In the genomic region with DNA sequence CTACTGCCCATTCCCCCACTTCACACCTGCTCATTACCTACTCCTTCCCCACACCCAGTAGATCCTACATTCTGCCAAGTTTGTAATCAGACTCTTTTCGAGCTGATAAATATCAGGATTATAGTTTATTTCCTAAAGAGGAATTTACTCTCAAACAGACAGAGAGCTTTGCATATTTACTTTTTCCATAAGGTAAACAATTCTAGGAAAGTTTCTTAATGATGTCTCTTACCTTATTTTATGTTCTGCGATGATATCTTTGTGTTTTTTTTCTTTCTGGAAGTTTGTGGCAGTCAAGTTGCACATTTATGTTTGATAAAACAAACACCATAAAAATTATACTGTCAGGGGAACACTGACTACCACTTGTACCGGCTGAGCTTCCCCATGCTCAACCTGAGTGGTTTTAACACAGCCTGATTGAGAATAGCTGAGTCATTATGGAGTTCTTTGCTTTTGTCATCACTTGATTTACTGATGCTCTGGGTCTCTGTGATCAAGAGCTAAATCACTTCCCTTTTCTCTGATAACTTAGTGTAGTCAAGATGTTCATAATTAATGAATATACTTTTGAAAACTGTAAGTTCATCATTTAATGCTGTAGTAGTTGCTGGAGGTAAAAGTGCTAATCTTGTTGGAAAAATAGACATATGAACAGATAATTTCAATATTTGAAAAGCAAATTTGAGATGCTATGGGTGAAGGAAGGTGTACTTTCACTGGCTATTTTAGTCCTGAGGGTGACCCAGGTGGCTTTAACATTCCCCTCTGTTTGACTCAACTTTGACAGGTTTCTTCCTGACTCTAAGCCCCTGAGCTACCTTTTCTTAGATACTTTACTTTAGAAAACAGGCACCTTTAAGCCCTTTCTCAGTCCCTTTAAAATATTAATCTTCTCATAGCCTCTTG, we compare ENCODE assay signal across 1 cellular context.
TF ChIP-seq lines count a peak whose summit lies in the region.

No MANE protein-coding gene starts in this region.

TF ChIP-seq in K562, 482 proteins besides CTCF, POLR2A, EP300 and RAD21 (continued from another document):
- TF ChIP-seq, protein P1, sequence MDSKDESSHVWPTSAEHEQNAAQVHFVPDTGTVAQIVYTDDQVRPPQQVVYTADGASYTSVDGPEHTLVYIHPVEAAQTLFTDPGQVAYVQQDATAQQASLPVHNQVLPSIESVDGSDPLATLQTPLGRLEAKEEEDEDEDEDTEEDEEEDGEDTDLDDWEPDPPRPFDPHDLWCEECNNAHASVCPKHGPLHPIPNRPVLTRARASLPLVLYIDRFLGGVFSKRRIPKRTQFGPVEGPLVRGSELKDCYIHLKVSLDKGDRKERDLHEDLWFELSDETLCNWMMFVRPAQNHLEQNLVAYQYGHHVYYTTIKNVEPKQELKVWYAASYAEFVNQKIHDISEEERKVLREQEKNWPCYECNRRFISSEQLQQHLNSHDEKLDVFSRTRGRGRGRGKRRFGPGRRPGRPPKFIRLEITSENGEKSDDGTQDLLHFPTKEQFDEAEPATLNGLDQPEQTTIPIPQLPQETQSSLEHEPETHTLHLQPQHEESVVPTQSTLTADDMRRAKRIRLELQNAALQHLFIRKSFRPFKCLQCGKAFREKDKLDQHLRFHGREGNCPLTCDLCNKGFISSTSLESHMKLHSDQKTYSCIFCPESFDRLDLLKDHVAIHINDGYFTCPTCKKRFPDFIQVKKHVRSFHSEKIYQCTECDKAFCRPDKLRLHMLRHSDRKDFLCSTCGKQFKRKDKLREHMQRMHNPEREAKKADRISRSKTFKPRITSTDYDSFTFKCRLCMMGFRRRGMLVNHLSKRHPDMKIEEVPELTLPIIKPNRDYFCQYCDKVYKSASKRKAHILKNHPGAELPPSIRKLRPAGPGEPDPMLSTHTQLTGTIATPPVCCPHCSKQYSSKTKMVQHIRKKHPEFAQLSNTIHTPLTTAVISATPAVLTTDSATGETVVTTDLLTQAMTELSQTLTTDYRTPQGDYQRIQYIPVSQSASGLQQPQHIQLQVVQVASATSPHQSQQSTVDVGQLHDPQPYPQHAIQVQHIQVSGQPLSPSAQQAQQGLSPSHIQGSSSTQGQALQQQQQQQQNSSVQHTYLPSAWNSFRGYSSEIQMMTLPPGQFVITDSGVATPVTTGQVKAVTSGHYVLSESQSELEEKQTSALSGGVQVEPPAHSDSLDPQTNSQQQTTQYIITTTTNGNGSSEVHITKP (IDR thresholded peaks at IDR 0.05; ENCODE audit: partially characterized antibody), result no peak
- TF ChIP-seq PHB2 (IDR thresholded peaks at IDR 0.05; ENCODE audit: low read depth), result no peak
- TF ChIP-seq ZBED1 (IDR thresholded peaks at IDR 0.05), result no peak
- no peak for TF ChIP-seq LARP7 (IDR thresholded peaks at IDR 0.05)
- peak; percentile 2; the same call in 1 of the 2 replicates for TF ChIP-seq MAFF (IDR thresholded peaks at IDR 0.05; ENCODE audit: low read length)
- TF ChIP-seq, protein P2, sequence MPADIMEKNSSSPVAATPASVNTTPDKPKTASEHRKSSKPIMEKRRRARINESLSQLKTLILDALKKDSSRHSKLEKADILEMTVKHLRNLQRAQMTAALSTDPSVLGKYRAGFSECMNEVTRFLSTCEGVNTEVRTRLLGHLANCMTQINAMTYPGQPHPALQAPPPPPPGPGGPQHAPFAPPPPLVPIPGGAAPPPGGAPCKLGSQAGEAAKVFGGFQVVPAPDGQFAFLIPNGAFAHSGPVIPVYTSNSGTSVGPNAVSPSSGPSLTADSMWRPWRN (IDR thresholded peaks at IDR 0.05; ENCODE audit: low read depth), result no peak
